8 cellular contexts compared by ENCODE assay signal in the genomic region with DNA sequence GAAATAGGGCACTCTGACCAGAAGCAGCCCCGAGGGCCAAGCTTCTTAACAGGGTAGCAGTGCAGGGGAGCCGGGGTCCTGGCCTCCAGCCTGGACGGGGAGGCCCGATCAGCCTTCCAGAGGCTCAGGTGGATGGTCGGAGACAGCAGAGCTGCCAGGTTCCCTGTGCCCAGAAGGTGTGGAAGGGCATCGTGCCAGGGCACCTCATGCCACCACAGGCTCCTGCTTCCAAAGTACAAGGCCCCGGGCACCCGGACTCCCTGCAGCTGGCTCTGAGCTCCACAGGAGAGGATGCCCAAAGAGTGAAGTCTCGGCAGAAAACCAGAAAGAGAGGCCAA. TPM values are rescaled to one million over a fixed set of nuclear protein-coding genes. Genes with fewer than 3 reads are reported as not detected.
DNase-seq lines count a peak whose midpoint lies in the region; ATAC-seq and TF ChIP-seq lines count a peak whose summit lies in the region.

No MANE protein-coding gene starts in this region.

- H3K9me3 ChIP-seq in ascending aorta (no peaks in the 10 kb centered on the region), stomach smooth muscle (ENCODE audit: control insufficient read depth in 2 of 2, low read length in 2 of 2) (peaks cover 0 to 3% of the 10 kb centered on the region in 2 donors)

- ATAC-seq in left lobe of liver (peak; percentile 90), HG03280 (IDR thresholded peaks at IDR 0.05; ENCODE audit: unreplicated experiment) (no peak)

- H3K4me3 ChIP-seq in KMS-11 (IDR thresholded peaks at IDR 0.05; ENCODE audit: insufficient read depth, low read depth, low read length) (no peak overlapping the region), ascending aorta (peak overlapping the region; percentile 37 to 41), stomach smooth muscle (ENCODE audit: low read length in 2 of 2) (peak overlapping the region; percentile 30 to 54)

- DNase-seq in ascending aorta (ENCODE audit: low spot score in 2 of 2) (no peak), left lobe of liver (ENCODE audit: low spot score) (peak; percentile 95), NCI-H748 treated with DMSO at 0.1 percent for 48 hours (lab: John Stamatoyannopoulos, UW) (no peak), activated gamma-delta T cell (lab: John Stamatoyannopoulos, UW) (no peak), DMS114 treated with DMSO at 0.1 percent for 48 hours (lab: John Stamatoyannopoulos, UW; ENCODE audit: unreplicated experiment) (no peak)

- H3K9ac ChIP-seq in KMS-11 (peak overlapping the region; percentile 83), stomach smooth muscle (ENCODE audit: low read length in 2 of 2) (peak overlapping the region; percentile 86 to 88)

- H3K27ac ChIP-seq in KMS-11 (peak overlapping the region; percentile 97), ascending aorta (peak overlapping the region; percentile 97 to 98), stomach smooth muscle (ENCODE audit: low read length) (peak overlapping the region; percentile 99)

- TF ChIP-seq CTCF in KMS-11 (conservative IDR thresholded peaks at IDR 0.05; ENCODE audit: low read depth, low read length): no peak
- TF ChIP-seq CTCF in ascending aorta (IDR thresholded peaks at IDR 0.05): no peak

- peaks cover 76% of the 10 kb centered on the region for H3K79me2 ChIP-seq in KMS-11 (ENCODE audit: insufficient read depth, low read depth)

- H3K4me1 ChIP-seq in KMS-11 (ENCODE audit: low read depth, poor library complexity, severe bottlenecking) (peaks cover 93% of the 10 kb centered on the region), ascending aorta (peaks cover 44 to 72% of the 10 kb centered on the region in 2 donors), stomach smooth muscle (ENCODE audit: control insufficient read depth, insufficient read depth, low read length) (peaks cover 79% of the 10 kb centered on the region)

- no peaks in the 10 kb centered on the region for H3K36me3 ChIP-seq in KMS-11 (ENCODE audit: insufficient read depth)
- peaks cover 15 to 20% of the 10 kb centered on the region in 2 donors for H3K36me3 ChIP-seq in ascending aorta
- peaks cover 6 to 8% of the 10 kb centered on the region in 2 donors for H3K36me3 ChIP-seq in stomach smooth muscle (ENCODE audit: control insufficient read depth in 2 of 2, insufficient read depth in 2 of 2, low read length in 2 of 2)

- H4K20me1 ChIP-seq in KMS-11 (ENCODE audit: insufficient read depth): no peaks in the 10 kb centered on the region

- 0 out of 2 replicates have a peak overlapping the region, but pooled peaks have one; percentile 11 for H2AFZ ChIP-seq in KMS-11 (ENCODE audit: low read depth)

- no peaks in the 10 kb centered on the region for H3K27me3 ChIP-seq in KMS-11 (ENCODE audit: insufficient read depth, low read depth)
- no peaks in the 10 kb centered on the region for H3K27me3 ChIP-seq in ascending aorta
- H3K27me3 ChIP-seq in stomach smooth muscle (ENCODE audit: control insufficient read depth in 1 of 2, insufficient read depth in 2 of 2, low read length in 2 of 2): no peaks in the 10 kb centered on the region

- peak overlapping the region; percentile 95 for H3K4me2 ChIP-seq in KMS-11

- intact Hi-C loops in ascending aorta (cut with DNase I): loop anchor here (1.0 to 2.0 kb wide), 2 partner anchors 8 to 15 kb away; a partner anchor contains a TSS

RNA-seq across cellular contexts. Expression of a gene that starts 14.3 kb away (rescaled TPM):
- total RNA-seq in ascending aorta (216 TPM), left lobe of liver (29.9 TPM)

RNA-seq across cellular contexts. Expression of a gene that starts 19.7 kb away (rescaled TPM):
- total RNA-seq in ascending aorta (not detected), left lobe of liver (1.2 TPM)

RNA-seq across cellular contexts. Expression of a gene that starts 52.9 kb away (rescaled TPM):
- total RNA-seq in ascending aorta (39.5 TPM), left lobe of liver (34.0 TPM)

RNA-seq across cellular contexts. Expression of a gene that starts 53.8 kb away (rescaled TPM):
- 36.6 TPM for total RNA-seq in ascending aorta
- 24.0 TPM for total RNA-seq in left lobe of liver
